15 cellular contexts compared by ENCODE assay signal in genomic region chr2:118604346-118604745, GRCh38.
DNase-seq lines count a peak whose midpoint lies in the region; ATAC-seq, FAIRE-seq and TF ChIP-seq lines count a peak whose summit lies in the region.
"Had no signal": no experiment of that assay in that cellular context is flagged by ENCODE, and none has a peak within 500 bp of the region (broad histone marks: within the 10 kb centered on the region; RNA-seq: fewer than 3 reads in every experiment).

No MANE protein-coding gene starts in this region.

- H3K4me2 ChIP-seq in mesendoderm (ENCODE audit: low read length), result no peak overlapping the region

- H3K79me1 ChIP-seq in mesendoderm (ENCODE audit: low read length), result no peaks in the 10 kb centered on the region

- WGBS in mesendoderm (ENCODE audit: extremely low coverage, insufficient coverage, low lambda C conversion rate), result no CpG with 5 or more reads among the region's 3 CpGs
- WGBS in small intestine, 3 donors, result 5 to 53% (median 16%) methylated on average over 3 of the region's 3 CpGs

- H3K4me3 ChIP-seq in cardiac muscle cell (no peak overlapping the region), duodenal mucosa (ENCODE audit: low read depth in 1 of 2, low read length in 2 of 2) (peak overlapping the region; percentile 57 to 58), mesendoderm (ENCODE audit: low read length) (no peak overlapping the region), small intestine (ENCODE audit: low read depth in 1 of 2, low read length in 2 of 2) (peak overlapping the region in 1 of 2 donors; percentile 21)

- H2BK5ac ChIP-seq in mesendoderm (ENCODE audit: low read length), result no peak overlapping the region

- H3K9ac ChIP-seq in duodenal mucosa (ENCODE audit: low read depth in 1 of 2, low read length in 2 of 2), result no peak overlapping the region
- no peak overlapping the region for H3K9ac ChIP-seq in mesendoderm (ENCODE audit: low read length)

- intact Hi-C loops in left cardiac atrium (cut with DNase I), result no loop called here

- no peak overlapping the region for H3K4ac ChIP-seq in mesendoderm (ENCODE audit: low read depth, low read length)

- H3K56ac ChIP-seq in mesendoderm (ENCODE audit: low read length), result no peak overlapping the region

- no peak for ATAC-seq in left cardiac atrium
- ATAC-seq: CD8-positive, alpha-beta T cell had no signal

- H3K27me3 ChIP-seq in cardiac muscle cell, result no peaks in the 10 kb centered on the region
- H3K27me3 ChIP-seq in duodenal mucosa (ENCODE audit: control insufficient read depth in 1 of 2, insufficient read depth in 2 of 2, low read length in 2 of 2), result no peaks in the 10 kb centered on the region
- no peaks in the 10 kb centered on the region for H3K27me3 ChIP-seq in mesendoderm (ENCODE audit: insufficient read depth, low read length, poor library complexity)
- peaks cover 0 to 2% of the 10 kb centered on the region in 2 donors for H3K27me3 ChIP-seq in small intestine (ENCODE audit: control insufficient read depth in 2 of 2, insufficient read depth in 2 of 2, low read length in 2 of 2)

- H3K9me3 ChIP-seq in cardiac muscle cell (ENCODE audit: low read depth), result no peaks in the 10 kb centered on the region
- peaks cover 0 to 8% of the 10 kb centered on the region in 2 donors for H3K9me3 ChIP-seq in duodenal mucosa (ENCODE audit: control insufficient read depth in 1 of 2, low read length in 2 of 2)
- H3K9me3 ChIP-seq in small intestine (ENCODE audit: control insufficient read depth, low read depth), result no peaks in the 10 kb centered on the region

- H3K23ac ChIP-seq in mesendoderm (ENCODE audit: low read length), result no peak overlapping the region

- no peak overlapping the region for H4K5ac ChIP-seq in mesendoderm (ENCODE audit: low read length)

- H2AK5ac ChIP-seq in mesendoderm (ENCODE audit: low read length), result no peak overlapping the region

- no peaks in the 10 kb centered on the region for H3K79me2 ChIP-seq in mesendoderm (ENCODE audit: control insufficient read depth, insufficient read depth, low read length)

- TF ChIP-seq CTCF in cardiac muscle cell (IDR thresholded peaks at IDR 0.05; ENCODE audit: low read depth, low read length), result no peak

- no peak overlapping the region for H3K18ac ChIP-seq in mesendoderm (ENCODE audit: low read length)

- H2BK120ac ChIP-seq in mesendoderm (ENCODE audit: low read depth, low read length), result no peak overlapping the region

- DNase-seq in cardiac muscle cell (ENCODE audit: low read depth in 1 of 2, low spot score in 1 of 2) (peak in 1 of 2 donors; percentile 31), left cardiac atrium (no peak), mesendoderm (peak; percentile 61), small intestine (peak; percentile 79), amniotic stem cell (lab: John Stamatoyannopoulos, UW) (no peak), SHP77 treated with DMSO at 0.1 percent for 48 hours (lab: John Stamatoyannopoulos, UW) (no peak), NCI-H446 treated with DMSO at 0.1 percent for 48 hours (lab: John Stamatoyannopoulos, UW) (no peak)
- DNase-seq: CD8-positive, alpha-beta T cell; COR-L47; DND-41; GDM1; H7 had no signal

- no peak overlapping the region for H2BK15ac ChIP-seq in mesendoderm (replicated peaks; ENCODE audit: low read depth)

- no peak for FAIRE-seq in small intestine (lab: Jason Lieb, UNC)
- FAIRE-seq: GM12892 had no signal

- no peak overlapping the region for H4K8ac ChIP-seq in mesendoderm (ENCODE audit: low read depth, low read length)

- H3K27ac ChIP-seq in cardiac muscle cell, result peak overlapping the region; percentile 8
- no peak overlapping the region for H3K27ac ChIP-seq in duodenal mucosa (ENCODE audit: low read depth, low read length)
- peak overlapping the region; percentile 31 for H3K27ac ChIP-seq in mesendoderm (ENCODE audit: low read depth, low read length)
- H3K27ac ChIP-seq in small intestine (ENCODE audit: low read depth in 1 of 2, low read length in 1 of 2), result peak overlapping the region; percentile 48 to 50
- H3K27ac ChIP-seq: 22Rv1 had no signal

- peaks cover 13% of the 10 kb centered on the region for H3K4me1 ChIP-seq in cardiac muscle cell (ENCODE audit: low read depth)
- H3K4me1 ChIP-seq in duodenal mucosa (ENCODE audit: control insufficient read depth in 1 of 2, insufficient read depth in 2 of 2, low read length in 2 of 2), result peaks cover 5 to 6% of the 10 kb centered on the region in 2 donors
- peaks cover 5% of the 10 kb centered on the region for H3K4me1 ChIP-seq in mesendoderm (ENCODE audit: control insufficient read depth, low read depth, low read length)
- peaks cover 3 to 4% of the 10 kb centered on the region in 2 donors for H3K4me1 ChIP-seq in small intestine (ENCODE audit: control insufficient read depth in 2 of 2, insufficient read depth in 1 of 2, low read depth in 1 of 2, low read length in 1 of 2)

- H3K36me3 ChIP-seq in cardiac muscle cell (no peaks in the 10 kb centered on the region), duodenal mucosa (ENCODE audit: control insufficient read depth in 1 of 2, insufficient read depth in 2 of 2, low read length in 2 of 2) (no peaks in the 10 kb centered on the region), mesendoderm (ENCODE audit: control insufficient read depth, insufficient read depth, low read length) (no peaks in the 10 kb centered on the region), small intestine (ENCODE audit: control insufficient read depth in 2 of 2, insufficient read depth in 2 of 2, low read length in 2 of 2) (no peaks in the 10 kb centered on the region)

Comparison
In these comparisons a context has a peak if more than half of its experiments do, and no peak if none do; other contexts are left out.
1. DNase-seq: peak in mesendoderm (single experiment) and small intestine (single experiment); none in left cardiac atrium (single experiment), amniotic stem cell (single experiment), SHP77 treated with DMSO at 0.1 percent for 48 hours (single experiment) and NCI-H446 treated with DMSO at 0.1 percent for 48 hours (single experiment).
2. H3K4me3 ChIP-seq: peak in duodenal mucosa (2 of 2); none in cardiac muscle cell (single experiment) and mesendoderm (single experiment).